Comparison of ENCODE assay signal across 13 cellular contexts in the genomic region with DNA sequence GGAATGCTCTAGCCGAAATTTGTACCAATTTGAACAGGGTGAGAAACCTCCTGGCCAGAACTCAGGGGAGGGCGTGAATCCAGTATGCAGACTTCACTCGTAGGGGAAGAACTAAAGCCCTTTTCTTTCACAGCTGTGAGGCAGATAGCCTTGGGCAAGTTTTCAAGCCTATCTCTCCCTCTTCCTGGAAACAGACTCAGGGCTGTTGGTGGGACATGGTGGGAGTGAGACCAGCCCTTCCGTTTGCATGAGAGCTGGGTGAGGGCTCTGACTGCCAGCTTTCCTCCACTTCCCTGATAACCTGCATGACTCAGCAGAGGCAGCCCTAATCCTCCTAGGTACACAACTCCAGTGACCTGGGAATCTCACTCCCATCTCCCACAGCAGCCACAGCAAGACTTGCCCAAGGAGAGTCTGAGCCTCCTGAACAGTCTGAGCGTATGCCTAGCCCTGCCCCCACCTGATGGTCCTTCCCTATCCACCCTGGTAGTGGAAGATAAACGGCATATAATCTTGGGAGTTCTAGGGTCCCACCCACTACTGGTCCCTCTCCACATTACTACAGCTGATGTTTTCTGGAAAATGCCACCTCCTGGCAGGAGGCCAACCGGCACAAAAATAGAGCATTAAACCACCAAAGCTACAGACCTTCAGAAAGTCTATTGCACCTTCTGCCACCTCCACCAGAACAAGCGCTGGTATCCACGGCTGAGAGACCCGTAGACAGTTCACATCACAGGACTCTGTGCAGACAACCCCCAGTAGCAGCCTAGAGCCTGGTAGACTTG.
A peak's percentile ranks its signal among the peaks of the same experiment; 100 is the strongest.
DNase-seq lines count a peak whose midpoint lies in the region; ATAC-seq, FAIRE-seq and TF ChIP-seq lines count a peak whose summit lies in the region.
"Had no signal": no experiment of that assay in that cellular context is flagged by ENCODE, and none has a peak within 500 bp of the region (broad histone marks: within the 10 kb centered on the region; RNA-seq: fewer than 3 reads in every experiment).

No MANE protein-coding gene starts in this region.

- BruUV-seq in HepG2 (replicated peaks; lab: Mats Ljungman, UMichigan): no TSS peak

- WGBS in HepG2 (ENCODE audit: low lambda C conversion rate): 48% methylated on average over 7 of the region's 10 CpGs
- WGBS in right lobe of liver (ENCODE audit: insufficient coverage, low coverage, low lambda C conversion rate, missing lambda C conversion rate): 68% methylated on average over 8 of the region's 10 CpGs
- 67 to 74% methylated on average over 10 of the region's 10 CpGs for WGBS in lower leg skin, 2 donors

- ATAC-seq in HepG2: no peak
- ATAC-seq in right lobe of liver: no peak
- peak; percentile 53 for ATAC-seq in esophagus mucosa
- no peak for ATAC-seq in left colon
- ATAC-seq: activated CD8-positive, alpha-beta T cell treated with anti-CD3 and anti-CD28 coated beads for 36 hours; mucosa of descending colon had no signal

- no peaks in the 10 kb centered on the region for H4K20me1 ChIP-seq in HepG2 (ENCODE audit: insufficient read depth, low read length)

- no peaks in the 10 kb centered on the region for H3K9me3 ChIP-seq in HepG2 (ENCODE audit: low read length)
- no peaks in the 10 kb centered on the region for H3K9me3 ChIP-seq in right lobe of liver
- H3K9me3 ChIP-seq: mucosa of descending colon had no signal

- no peak overlapping the region for H3K27ac ChIP-seq in HepG2 (ENCODE audit: extremely low read length, insufficient read depth, low read length)
- no peak overlapping the region for H3K27ac ChIP-seq in right lobe of liver

- no peak overlapping the region for H3K9ac ChIP-seq in HepG2 (ENCODE audit: insufficient read depth, low read depth, low read length)

- intact Hi-C loops in HepG2 (cut with micrococcal nuclease; ENCODE audit: unreplicated experiment) (no loop called here), right lobe of liver (cut with DNase I) (no loop called here), left colon (cut with DNase I, micrococcal nuclease) (no loop called here), lower leg skin (cut with DNase I; ENCODE audit: low total_unique reads) (no loop called here)

- no peak overlapping the region for H3K4me2 ChIP-seq in HepG2 (ENCODE audit: low read depth, low read length)

- H3K4me3 ChIP-seq in HepG2 (replicated peaks in 1 of 3; ENCODE audit: insufficient read depth in 1 of 3, low read depth in 2 of 3, low read length in 3 of 3) (no peak overlapping the region), right lobe of liver (no peak overlapping the region), lower leg skin (ENCODE audit: low read depth, poor library complexity, severe bottlenecking) (no peak overlapping the region)
- H3K4me3 ChIP-seq: mucosa of descending colon had no signal

- no peak for FAIRE-seq in HepG2 (lab: Jason Lieb, UNC)
- FAIRE-seq: frontal cortex had no signal

- no peaks in the 10 kb centered on the region for H3K79me2 ChIP-seq in HepG2 (ENCODE audit: insufficient read depth, low read length)

- no peak for TF ChIP-seq EP300 in HepG2 (IDR thresholded peaks at IDR 0.05; ENCODE audit: low read depth in 2 of 2, low read length in 2 of 2)
- no peak for TF ChIP-seq EP300 in HepG2 (CRISPR knock-in tag; IDR thresholded peaks at IDR 0.05; ENCODE audit: borderline replicate concordance)

- H3K36me3 ChIP-seq in HepG2 (replicated peaks in 1 of 2; ENCODE audit: control insufficient read depth in 1 of 2, insufficient read depth in 2 of 2, low read length in 2 of 2) (no peaks in the 10 kb centered on the region), right lobe of liver (no peaks in the 10 kb centered on the region)

- H2AFZ ChIP-seq in HepG2 (ENCODE audit: low read length): no peak overlapping the region

- H3K4me1 ChIP-seq in HepG2 (ENCODE audit: insufficient read depth, low read length): no peaks in the 10 kb centered on the region
- peaks cover 0 to 10% (median 0%) of the 10 kb centered on the region in 4 donors for H3K4me1 ChIP-seq in right lobe of liver

- in situ Hi-C loops in HepG2 (cut with HindIII; ENCODE audit: extremely low pct_ligation_motif_present, low pct_unique_long_range_greater_than_20kb) (no loop called here), SK-MEL-5 (cut with HindIII; ENCODE audit: low pct_unique_long_range_greater_than_20kb, low sequenced_read_pairs) (no loop called here)

- CTCF ChIA-PET in HepG2 (lab: Yijun Ruan, JAX; ENCODE audit: low intra/inter-chr PET ratio, low total read pairs): no interaction called here

- H3K27me3 ChIP-seq in HepG2 (ENCODE audit: control insufficient read depth in 1 of 2, insufficient read depth in 2 of 2, low read length in 2 of 2): no peaks in the 10 kb centered on the region
- no peaks in the 10 kb centered on the region for H3K27me3 ChIP-seq in right lobe of liver

- no peak for TF ChIP-seq RAD21 in HepG2 (CRISPR knock-in tag; IDR thresholded peaks at IDR 0.05)

- POLR2A ChIA-PET in HepG2 (lab: Yijun Ruan, JAX): no interaction called here

- TF ChIP-seq CTCF in HepG2 (CRISPR knock-in tag; IDR thresholded peaks at IDR 0.05): no peak
- no peak for TF ChIP-seq CTCF in right lobe of liver (IDR thresholded peaks at IDR 0.05)
- no peak for TF ChIP-seq CTCF in lower leg skin (IDR thresholded peaks at IDR 0.05)

- no peak for TF ChIP-seq POLR2A in HepG2 (IDR thresholded peaks at IDR 0.05; ENCODE audit: insufficient read depth in 1 of 2, low read depth in 2 of 2, low read length in 2 of 2)
- TF ChIP-seq POLR2A in right lobe of liver (IDR thresholded peaks at IDR 0.05): no peak
- TF ChIP-seq POLR2A in lower leg skin (IDR thresholded peaks at IDR 0.05): no peak

- DNase-seq in HepG2 (ENCODE audit: low spot score): no peak
- no peak for DNase-seq in right lobe of liver
- DNase-seq in SK-MEL-5 (ENCODE audit: low read depth, low spot score): peak; percentile 22
- no peak for DNase-seq in left colon
- no peak for DNase-seq in RPMI8226
- no peak for DNase-seq in stimulated activated CD4-positive, alpha-beta T cell treated with anti-CD3 and anti-CD28 coated beads, Interleukin-4, amount 100 ng/mL, for 4 hours
- DNase-seq in lower leg skin (ENCODE audit: low spot score in 2 of 2): no peak
- DNase-seq: activated CD8-positive, alpha-beta T cell treated with anti-CD3 and anti-CD28 coated beads for 36 hours; mucosa of descending colon; posterior cingulate gyrus; substantia nigra had no signal

TF ChIP-seq in HepG2, 621 proteins besides CTCF, POLR2A, EP300 and RAD21:
- peak; percentile 56; the same call in 1 of the 2 replicates for TF ChIP-seq NFE2 (CRISPR knock-in tag; IDR thresholded peaks at IDR 0.05)
- no peak for TF ChIP-seq MIER2 (CRISPR knock-in tag; IDR thresholded peaks at IDR 0.05)
